In the genomic region with DNA sequence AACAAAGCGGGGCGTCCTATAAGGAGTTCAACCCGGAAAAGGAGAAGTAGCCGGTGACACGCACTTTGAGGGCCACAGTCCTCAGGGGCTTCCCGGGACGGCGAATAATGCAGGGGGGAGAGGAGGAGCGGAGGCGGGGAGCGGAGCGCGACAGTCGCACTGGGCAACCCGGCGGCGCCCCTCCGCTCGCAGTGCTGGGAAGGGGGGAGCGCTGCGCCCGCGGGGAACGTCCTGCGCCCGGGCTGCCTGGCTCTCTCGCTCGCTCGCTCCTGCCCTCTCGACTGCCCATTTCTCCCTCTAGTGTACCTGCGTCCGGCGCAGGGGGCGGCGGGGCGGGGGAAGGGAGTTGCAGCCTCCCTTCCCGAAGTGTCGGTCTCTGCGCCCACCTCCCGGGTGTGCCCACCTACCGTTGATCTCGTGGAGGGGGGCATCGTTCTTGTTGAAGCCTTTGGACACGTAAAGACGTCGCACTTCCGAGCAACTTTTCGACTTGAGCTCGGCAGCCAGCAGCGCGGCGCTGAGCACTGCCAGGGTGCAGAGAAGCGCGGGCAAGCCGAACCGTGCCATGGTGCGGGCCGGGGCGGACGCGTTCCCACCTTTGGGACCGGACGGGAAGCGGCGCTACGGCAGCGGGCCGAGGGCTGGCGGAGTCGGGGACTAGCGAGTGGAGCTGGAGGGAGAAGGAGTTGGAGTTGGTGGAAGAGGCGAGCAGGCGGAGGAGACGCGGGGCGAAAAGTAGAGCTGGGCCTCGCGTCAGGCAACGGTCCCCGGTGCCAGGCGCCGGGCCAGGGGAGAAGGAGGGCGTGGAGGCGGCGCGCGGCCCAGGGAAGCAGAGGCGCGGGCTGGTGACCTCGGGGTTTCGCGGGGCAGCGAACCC, we compare ENCODE assay signal across 9 cellular contexts. TPM values are rescaled to one million over a fixed set of nuclear protein-coding genes. Genes with fewer than 3 reads are reported as not detected.
DNase-seq lines count a peak whose midpoint lies in the region; ATAC-seq and TF ChIP-seq lines count a peak whose summit lies in the region.
"Had no signal": no experiment of that assay in that cellular context is flagged by ENCODE, and none has a peak within 500 bp of the region (broad histone marks: within the 10 kb centered on the region; RNA-seq: fewer than 3 reads in every experiment).

No MANE protein-coding gene starts in this region.

- DNase-seq in NCI-H2029 treated with DMSO at 0.1 percent for 48 hours (lab: John Stamatoyannopoulos, UW) (peak; percentile 1), NCI-H2029 (lab: John Stamatoyannopoulos, UW) (no peak), SK-N-MC (ENCODE audit: low read depth, low spot score) (no peak), glomerular visceral epithelial cell (ENCODE audit: extremely low spot score) (peak; percentile 16), progenitor cell of endocrine pancreas (ENCODE audit: low spot score, unreplicated experiment) (peak; percentile 31)

- H3K36me3 Mint-ChIP-seq in progenitor cell of endocrine pancreas (ENCODE audit: insufficient read depth), result no peaks in the 10 kb centered on the region

- H3K9me3 Mint-ChIP-seq in progenitor cell of endocrine pancreas (ENCODE audit: low read depth), result no peaks in the 10 kb centered on the region

- ATAC-seq in GM18517 (IDR thresholded peaks at IDR 0.05; ENCODE audit: unreplicated experiment) (no peak), HG03469 (IDR thresholded peaks at IDR 0.05; ENCODE audit: unreplicated experiment) (no peak), HG03025 (IDR thresholded peaks at IDR 0.05; ENCODE audit: low FRiP score, unreplicated experiment) (no peak)

- no peaks in the 10 kb centered on the region for H3K9me3 ChIP-seq in SK-N-MC (ENCODE audit: low read depth, low read length)

- peak overlapping the region; percentile 84 for H3K4me3 Mint-ChIP-seq in progenitor cell of endocrine pancreas (ENCODE audit: low read depth)

- peak overlapping the region; percentile 85 for H3K27ac Mint-ChIP-seq in progenitor cell of endocrine pancreas

- peak overlapping the region; percentile 64 for H3K9ac ChIP-seq in SK-N-MC (ENCODE audit: insufficient read length)

- no peak for TF ChIP-seq CTCF in progenitor cell of endocrine pancreas (IDR thresholded peaks at IDR 0.05; ENCODE audit: unreplicated experiment)

- peaks cover 29% of the 10 kb centered on the region for H3K4me1 Mint-ChIP-seq in progenitor cell of endocrine pancreas (ENCODE audit: low read depth)

- no peak overlapping the region for H3K27ac ChIP-seq in SK-N-MC

- H3K36me3 ChIP-seq in SK-N-MC (ENCODE audit: insufficient read depth, low read length), result no peaks in the 10 kb centered on the region

- peak overlapping the region; percentile 85 for H3K4me3 ChIP-seq in SK-N-MC

- H3K27me3 Mint-ChIP-seq in progenitor cell of endocrine pancreas, result peaks cover 78% of the 10 kb centered on the region

RNA-seq across cellular contexts. Expression of a gene that starts 0.7 kb away (rescaled TPM):
- 10.8 and 14.5 TPM in 2 replicates for total RNA-seq in progenitor cell of endocrine pancreas
- total RNA-seq: activated CD8-positive, alpha-beta memory T cell treated with anti-CD3 and anti-CD28 coated beads for 36 hours had no signal

Comparison
In these comparisons a context has a peak if more than half of its experiments do, and no peak if none do; other contexts are left out.
1. DNase-seq: peak in NCI-H2029 treated with DMSO at 0.1 percent for 48 hours (single experiment), glomerular visceral epithelial cell (single experiment) and progenitor cell of endocrine pancreas (single experiment); none in NCI-H2029 (single experiment) and SK-N-MC (single experiment).